9 cellular contexts compared by ENCODE assay signal in the genomic region with DNA sequence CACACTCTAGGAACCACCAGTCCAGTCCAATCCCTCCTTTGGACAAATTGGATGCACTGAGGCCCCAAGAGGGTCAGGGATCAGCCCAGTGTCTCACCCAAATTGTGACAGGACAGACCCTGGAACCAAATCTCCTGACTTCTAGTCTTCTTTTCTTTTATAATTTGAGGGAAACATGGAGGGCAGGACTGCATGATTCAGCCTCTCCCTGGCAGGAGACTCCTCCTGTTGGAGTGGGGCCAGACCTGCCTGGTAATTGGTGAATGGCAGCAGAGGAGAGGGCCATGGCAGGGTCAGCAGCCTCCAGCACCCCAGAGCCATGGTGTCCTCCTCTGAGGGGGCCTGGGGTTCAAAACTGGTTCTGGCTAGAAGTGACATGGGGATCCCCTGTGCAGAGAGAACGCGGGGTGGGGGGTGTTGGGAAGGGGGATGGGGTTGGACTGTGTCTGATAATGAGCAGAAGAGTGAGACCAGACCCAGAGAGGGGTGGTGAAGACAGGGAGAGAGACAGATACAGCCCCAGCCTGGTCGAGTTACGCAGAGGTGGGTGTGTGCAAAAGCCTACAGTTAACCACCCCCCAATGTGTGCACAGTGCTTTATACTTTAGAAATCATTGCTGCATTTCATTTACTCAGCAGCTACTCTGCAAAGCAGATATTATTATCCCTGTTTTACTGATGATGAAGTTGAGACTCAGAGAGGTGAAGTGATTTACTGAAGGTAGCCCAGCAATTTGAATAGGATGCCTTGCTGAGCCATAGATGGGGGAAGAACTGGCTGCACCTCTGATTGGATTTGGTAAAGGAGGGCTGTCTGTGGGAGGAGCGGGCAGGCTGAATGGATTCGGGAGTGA. TPM values are rescaled to one million over a fixed set of nuclear protein-coding genes. Genes with fewer than 3 reads are reported as not detected.
DNase-seq lines count a peak whose midpoint lies in the region; ATAC-seq and TF ChIP-seq lines count a peak whose summit lies in the region.
"Had no signal": no experiment of that assay in that cellular context is flagged by ENCODE, and none has a peak within 500 bp of the region (broad histone marks: within the 10 kb centered on the region; RNA-seq: fewer than 3 reads in every experiment).

No MANE protein-coding gene starts in this region.

- intact Hi-C loops in A673 (cut with micrococcal nuclease; ENCODE audit: unreplicated experiment), result no loop called here

- peak overlapping the region; percentile 12 for H3K27ac ChIP-seq in A673 (ENCODE audit: low read depth, low read length, poor library complexity, severe bottlenecking)

- ATAC-seq in GM21723 (IDR thresholded peaks at IDR 0.05; ENCODE audit: unreplicated experiment), result no peak

- peak; percentile 69 for DNase-seq in A673 (ENCODE audit: low spot score)
- DNase-seq in NCI-H460 (ENCODE audit: extremely low read depth, low read depth), result peak; percentile 66
- peak; percentile 84 for DNase-seq in epithelial cell of esophagus (ENCODE audit: low read depth)
- peak; percentile 81 for DNase-seq in myocyte (ENCODE audit: low read depth)
- DNase-seq in NCI-H1048 (lab: John Stamatoyannopoulos, UW), result no peak
- no peak for DNase-seq in NCI-H774 (lab: John Stamatoyannopoulos, UW)
- no peak for DNase-seq in D341Med (ENCODE audit: low spot score)
- DNase-seq: activated naive CD4-positive, alpha-beta T cell treated with anti-CD3 and anti-CD28 coated beads, Interleukin-2, amount 10 ng/mL, durations not matched to agents 7 days and 5 days had no signal

- POLR2A ChIA-PET in A673 (lab: Charles Lee; ENCODE audit: low non-redundant PET), result no interaction called here

- H3K4me3 ChIP-seq in A673 (ENCODE audit: low read depth, low read length, poor library complexity, severe bottlenecking) (no peak overlapping the region), epithelial cell of esophagus (ENCODE audit: low read length) (no peak overlapping the region)

- no TSS peak for BruUV-seq in A673 (replicated peaks; lab: Mats Ljungman, UMichigan)

- H3K36me3 ChIP-seq in A673 (ENCODE audit: insufficient read depth, low read length, poor library complexity, severe bottlenecking), result no peaks in the 10 kb centered on the region

- H3K27me3 ChIP-seq in A673 (replicated peaks; ENCODE audit: insufficient read depth, low read depth, low read length, poor library complexity), result no peaks in the 10 kb centered on the region

- peaks cover 32% of the 10 kb centered on the region for H3K4me1 ChIP-seq in A673 (ENCODE audit: insufficient read depth, low read length, poor library complexity, severe bottlenecking)

- H3K9me3 ChIP-seq in A673 (ENCODE audit: low read depth, low read length, poor library complexity, severe bottlenecking), result no peaks in the 10 kb centered on the region

- CTCF ChIA-PET in A673 (lab: Charles Lee), result no interaction called here

- TF ChIP-seq CTCF in A673 (conservative IDR thresholded peaks at IDR 0.05; ENCODE audit: low read depth, low read length), result no peak
- TF ChIP-seq CTCF in epithelial cell of esophagus (IDR thresholded peaks at IDR 0.05; ENCODE audit: insufficient read depth, low read depth, low read length, missing control alignments), result no peak

RNA-seq across cellular contexts. Expression of gene SYNPO, which starts 3.8 kb away (rescaled TPM):
- total RNA-seq in A673 (2021), result 7.6 and 10.0 TPM in 2 replicates
- total RNA-seq in NCI-H460 (2014; rRNA removed; shearing (Covaris generic)), result 11.0 and 11.3 TPM in 2 replicates
- 7.7 and 8.8 TPM in 2 replicates for polyA plus RNA-seq in NCI-H460 (2014; cell fraction: nucleus; rRNA removed)
- total RNA-seq in myocyte, result 7.8 and 8.1 TPM in 2 replicates
- polyA plus RNA-seq in myocyte (2012), result 80.0 TPM

RNA-seq across cellular contexts. Expression of gene MYOZ3, which starts 24.4 kb away (rescaled TPM):
- total RNA-seq in A673 (2021) (2.4 and 2.7 TPM in 2 replicates), myocyte (0.16 and 0.40 TPM in 2 replicates)
- not detected in 2 replicates for total RNA-seq in NCI-H460 (2014; rRNA removed; shearing (Covaris generic))
- not detected in 2 replicates for polyA plus RNA-seq in NCI-H460 (2014; cell fraction: nucleus; rRNA removed)
- 0.14 TPM for polyA plus RNA-seq in myocyte (2012)

Comparison
In these comparisons a context has a peak if more than half of its experiments do, and no peak if none do; other contexts are left out.
1. DNase-seq: peak in A673 (single experiment), NCI-H460 (single experiment), epithelial cell of esophagus (single experiment) and myocyte (single experiment); none in NCI-H1048 (single experiment), NCI-H774 (single experiment) and D341Med (single experiment).